Comparison of ENCODE assay signal across 33 cellular contexts in genomic region chr7:98548981-98549380, GRCh38.
"Had no signal": no experiment of that assay in that cellular context is flagged by ENCODE, and none has a peak within 500 bp of the region (broad histone marks: within the 10 kb centered on the region; RNA-seq: fewer than 3 reads in every experiment).

No MANE protein-coding gene starts in this region.

- H3K4me3 ChIP-seq: PC-9 had no signal

- H3K36me3 ChIP-seq: brain microvascular endothelial cell had no signal

- H2AFZ ChIP-seq: PC-9 had no signal

- ATAC-seq: activated T-cell treated with anti-CD3 and anti-CD28 coated beads, Interleukin-2, amount 50 U/mL, for 4 hours; Right ventricle myocardium inferior; SK-N-SH treated with all-trans-retinoic acid at 6 μM for 48 hours had no signal

- H3K27me3 ChIP-seq: brain microvascular endothelial cell had no signal

- DNase-seq: activated B cell treated with CpG ODN at 0.5 μM for 24 hours; activated CD4-positive, alpha-beta memory T cell treated with anti-CD3 and anti-CD28 coated beads for 36 hours; activated CD4-positive, alpha-beta T cell treated with anti-CD3 and anti-CD28 coated beads for 4 hours; activated CD4-positive, alpha-beta T cell treated with anti-CD3 and anti-CD28 coated beads, Interleukin-2, amount 50 U/mL, for 1 hour; activated CD4-positive, CD25-positive, alpha-beta regulatory T cell treated with anti-CD3 and anti-CD28 coated beads, Interleukin-2, amount 50 U/mL, for 72 hours; activated CD8-positive, alpha-beta memory T cell treated with anti-CD3 and anti-CD28 coated beads, Interleukin-2, amount 50 U/mL, for 4 hours; activated naive CD4-positive, alpha-beta T cell treated with anti-CD3 and anti-CD28 coated beads, Interleukin-2, amount 50 U/mL, for 16 hours; activated naive CD8-positive, alpha-beta T cell treated with anti-CD3 and anti-CD28 coated beads for 36 hours; activated T-cell treated with anti-CD3 and anti-CD28 coated beads for 4 hours; activated T-cell treated with anti-CD3 and anti-CD28 coated beads, Interleukin-2, amount 50 U/mL, for 4 hours; amniotic stem cell; brain microvascular endothelial cell; central memory CD4-positive, alpha-beta T cell; NCI-H1092; NCI-H1436 treated with DMSO at 0.1 percent for 48 hours; NCI-H1694 treated with DMSO at 0.1 percent for 48 hours; NCI-H2029 treated with DMSO at 0.1 percent for 48 hours; NCI-H2107; NCI-H2171; NCI-H510A; NCI-H526; NCI-H748 treated with DMSO at 0.1 percent for 48 hours; NK-92 treated with Interleukin-12 subunit alpha and Interleukin-12 subunit beta, amount 100 ng/mL, for 24 hours; PC-9; SIG-M5; T-helper 1 cell; T-helper 2 cell; T-helper 9 cell had no signal

- H3K27ac ChIP-seq: brain microvascular endothelial cell, KMS-11, PC-9, RWPE1, VCaP had no signal

- H3K9ac ChIP-seq: KMS-11 had no signal

- H3K4me2 ChIP-seq: KMS-11, PC-9 had no signal
